21 cellular contexts compared by ENCODE assay signal in the genomic region with DNA sequence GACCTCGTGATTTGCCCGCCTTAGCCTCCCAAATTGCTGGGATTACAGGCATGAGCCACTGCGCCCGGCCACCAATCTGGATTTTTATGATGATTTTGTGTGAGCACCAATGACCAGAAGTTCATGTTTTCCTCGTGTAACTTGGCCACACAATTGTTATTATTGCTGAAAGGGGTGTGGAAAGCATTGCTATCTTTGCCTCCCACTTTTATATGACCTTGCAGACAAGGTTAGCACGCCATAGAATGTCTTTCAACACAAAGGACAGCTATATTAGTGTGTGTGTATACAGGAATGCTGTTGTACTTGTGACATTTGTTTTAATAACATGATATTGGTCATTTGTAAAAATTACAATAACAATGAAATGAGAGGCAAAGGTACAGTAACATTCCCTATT.
DNase-seq lines count a peak whose midpoint lies in the region; ATAC-seq and TF ChIP-seq lines count a peak whose summit lies in the region.
"Had no signal": no experiment of that assay in that cellular context is flagged by ENCODE, and none has a peak within 500 bp of the region (broad histone marks: within the 10 kb centered on the region; RNA-seq: fewer than 3 reads in every experiment).

No MANE protein-coding gene starts in this region.

- peak overlapping the region; percentile 45 to 67 (median 45) for H3K27ac Mint-ChIP-seq in nephron
- H3K27ac Mint-ChIP-seq: CD4-positive, CD25-positive, alpha-beta regulatory T cell; CD8-positive, alpha-beta T cell had no signal

- intact Hi-C loops in left colon (cut with DNase I, micrococcal nuclease), result loop anchor here in 1 of 2 donors (10.0 kb wide), 2 partner anchors 294 to 504 kb away; no protein-coding TSS in a partner anchor

- ATAC-seq in left colon (peak; percentile 45), GM18498 (IDR thresholded peaks at IDR 0.05; ENCODE audit: unreplicated experiment) (no peak), HG02884 (IDR thresholded peaks at IDR 0.05; ENCODE audit: unreplicated experiment) (no peak)
- ATAC-seq: A549; CD8-positive, alpha-beta T cell had no signal

- H3K36me3 Mint-ChIP-seq in nephron (ENCODE audit: low read depth), result no peaks in the 10 kb centered on the region
- H3K36me3 Mint-ChIP-seq: CD4-positive, CD25-positive, alpha-beta regulatory T cell; CD8-positive, alpha-beta T cell had no signal

- H3K4me3 Mint-ChIP-seq in nephron, result no peak overlapping the region
- H3K4me3 Mint-ChIP-seq: CD4-positive, CD25-positive, alpha-beta regulatory T cell; CD8-positive, alpha-beta T cell had no signal

- peaks cover 1% of the 10 kb centered on the region for H3K27me3 Mint-ChIP-seq in nephron (ENCODE audit: low read depth)

- no peak for TF ChIP-seq CTCF in 22Rv1 (IDR thresholded peaks at IDR 0.05)
- TF ChIP-seq CTCF in VCaP (conservative IDR thresholded peaks at IDR 0.05), result no peak
- no peak for TF ChIP-seq CTCF in nephron (IDR thresholded peaks at IDR 0.05; ENCODE audit: unreplicated experiment in 3 of 3)

- peak overlapping the region; percentile 64 for H3K27ac ChIP-seq in 22Rv1
- peak overlapping the region; percentile 85 for H3K27ac ChIP-seq in VCaP
- H3K27ac ChIP-seq: A549; BLaER1 treated with 17β-estradiol and CSF1 and Interleukin-3, amounts not matched to agents 10 nM and 100 nM; GM23248 had no signal

- H3K9me3 Mint-ChIP-seq in nephron, result peaks cover 11% of the 10 kb centered on the region

- DNase-seq in left colon, result no peak
- no peak for DNase-seq in KG1 (lab: John Stamatoyannopoulos, UW)
- no peak for DNase-seq in ureter (ENCODE audit: low spot score)
- DNase-seq: 8988T; ACHN; AML-193; BE2C; Caco-2; CD4-positive, CD25-positive, alpha-beta regulatory T cell; CD8-positive, alpha-beta T cell; DND-41; GM23248; H7; HCEC 1CT had no signal

- peaks cover 29% of the 10 kb centered on the region for H3K4me1 Mint-ChIP-seq in nephron
